Comparison of ENCODE assay signal across 10 cellular contexts in the genomic region with DNA sequence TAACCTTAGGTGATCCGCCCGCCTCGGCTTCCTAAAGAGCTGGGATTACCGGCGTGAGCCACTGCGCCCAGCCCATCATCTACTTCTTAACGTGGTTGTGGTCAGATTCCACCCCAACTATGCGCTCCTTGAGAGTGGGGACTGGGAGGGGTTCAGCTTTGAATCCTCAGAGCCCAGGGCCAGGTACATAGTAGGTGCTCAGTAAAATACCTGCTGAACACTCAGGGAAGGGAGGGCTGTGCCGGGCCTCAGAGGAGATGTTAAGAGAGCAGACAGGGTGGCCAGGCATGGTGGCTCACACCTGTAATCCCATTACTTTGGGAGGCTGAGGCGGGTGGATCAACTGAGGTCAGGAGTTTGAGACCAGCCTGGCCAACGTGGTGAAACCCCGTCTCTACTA. TPM values are rescaled to one million over a fixed set of nuclear protein-coding genes. Genes with fewer than 3 reads are reported as not detected.
A peak's percentile ranks its signal among the peaks of the same experiment; 100 is the strongest.
DNase-seq lines count a peak whose midpoint lies in the region; ATAC-seq and TF ChIP-seq lines count a peak whose summit lies in the region.
"Had no signal": no experiment of that assay in that cellular context is flagged by ENCODE, and none has a peak within 500 bp of the region (broad histone marks: within the 10 kb centered on the region; RNA-seq: fewer than 3 reads in every experiment).

No MANE protein-coding gene starts in this region.

- H2BK12ac ChIP-seq in neuronal stem cell (ENCODE audit: low read length) = no peak overlapping the region

- H3K27me3 Mint-ChIP-seq in stimulated activated naive CD8-positive, alpha-beta T cell treated with anti-CD3 and anti-CD28 coated beads, Interleukin-15, Interleukin-2, amounts not matched to agents 100 ng/mL and 50 ng/mL, for 24 hours = no peaks in the 10 kb centered on the region
- H3K27me3 Mint-ChIP-seq in brain (no peaks in the 10 kb centered on the region), nephron (ENCODE audit: low read depth) (no peaks in the 10 kb centered on the region)

- H3K27ac ChIP-seq in neuronal stem cell (replicated peaks; ENCODE audit: low read length) = no peak overlapping the region

- no peak for ATAC-seq in stimulated activated naive CD8-positive, alpha-beta T cell treated with anti-CD3 and anti-CD28 coated beads, Interleukin-15, Interleukin-2, amounts not matched to agents 100 U/mL and 50 U/mL, for 24 hours

- H3K4me1 Mint-ChIP-seq in stimulated activated naive CD8-positive, alpha-beta T cell treated with anti-CD3 and anti-CD28 coated beads, Interleukin-15, Interleukin-2, amounts not matched to agents 100 ng/mL and 50 ng/mL, for 24 hours (ENCODE audit: low read depth) = peaks cover 71% of the 10 kb centered on the region
- H3K4me1 Mint-ChIP-seq in brain (peaks cover 25% of the 10 kb centered on the region), nephron (peaks cover 22% of the 10 kb centered on the region)

- no peaks in the 10 kb centered on the region for H3K9me3 Mint-ChIP-seq in stimulated activated naive CD8-positive, alpha-beta T cell treated with anti-CD3 and anti-CD28 coated beads, Interleukin-15, Interleukin-2, amounts not matched to agents 100 ng/mL and 50 ng/mL, for 24 hours
- H3K9me3 Mint-ChIP-seq in brain (no peaks in the 10 kb centered on the region), nephron (no peaks in the 10 kb centered on the region)

- no CpG with 5 or more reads among the region's 12 CpGs for WGBS in neuronal stem cell (ENCODE audit: extremely low coverage in 2 of 2, insufficient read length in 2 of 2, insufficient replicate concordance in 1 of 2), 2 donors

- H4K8ac ChIP-seq in neuronal stem cell (ENCODE audit: low read depth, low read length) = no peak overlapping the region

- H3K36me3 ChIP-seq in neuronal stem cell (replicated peaks in 1 of 2; ENCODE audit: control insufficient read depth in 2 of 2, insufficient read depth in 2 of 2, low read length in 2 of 2) = peaks cover 0 to 4% of the 10 kb centered on the region in 2 donors
- H3K36me3 ChIP-seq: HAP-1 had no signal

- no peak overlapping the region for H2BK15ac ChIP-seq in neuronal stem cell (ENCODE audit: low read length)

- no peak for DNase-seq in stimulated activated naive CD8-positive, alpha-beta T cell treated with anti-CD3 and anti-CD28 coated beads, Interleukin-15, Interleukin-2, amounts not matched to agents 100 U/mL and 50 U/mL, for 24 hours
- DNase-seq in SW 1271 (lab: John Stamatoyannopoulos, UW) (no peak), neuronal stem cell (ENCODE audit: low spot score) (no peak), posterior vena cava (ENCODE audit: low spot score) (no peak), H4 (ENCODE audit: low spot score) (no peak)
- DNase-seq: Caco-2 had no signal

- H3K36me3 Mint-ChIP-seq in stimulated activated naive CD8-positive, alpha-beta T cell treated with anti-CD3 and anti-CD28 coated beads, Interleukin-15, Interleukin-2, amounts not matched to agents 100 ng/mL and 50 ng/mL, for 24 hours (ENCODE audit: low read depth) = peaks cover 7% of the 10 kb centered on the region
- H3K36me3 Mint-ChIP-seq in brain (no peaks in the 10 kb centered on the region), nephron (ENCODE audit: low read depth) (peaks cover 3% of the 10 kb centered on the region)

- H3K9ac ChIP-seq in neuronal stem cell (ENCODE audit: low read depth, low read length, poor library complexity) = no peak overlapping the region

- no peaks in the 10 kb centered on the region for H3K27me3 ChIP-seq in neuronal stem cell (ENCODE audit: control insufficient read depth in 3 of 3, insufficient read depth in 3 of 3, low read depth in 1 of 3, low read length in 3 of 3)

- H3K14ac ChIP-seq in neuronal stem cell (ENCODE audit: low read length) = no peak overlapping the region

- no peak overlapping the region for H2BK120ac ChIP-seq in neuronal stem cell (ENCODE audit: low read depth, low read length)

- H3K79me1 ChIP-seq in neuronal stem cell (ENCODE audit: low read depth, low read length) = peaks cover 3% of the 10 kb centered on the region

- no peak overlapping the region for H4K91ac ChIP-seq in neuronal stem cell (ENCODE audit: low read depth, low read length, poor library complexity)

- no peak overlapping the region for H3K4ac ChIP-seq in neuronal stem cell (ENCODE audit: low read length)

- H3K18ac ChIP-seq in neuronal stem cell (ENCODE audit: low read length) = no peak overlapping the region

- peaks cover 11 to 12% of the 10 kb centered on the region in 2 donors for H3K4me1 ChIP-seq in neuronal stem cell (ENCODE audit: control insufficient read depth in 2 of 2, insufficient read depth in 1 of 2, low read depth in 1 of 2, low read length in 2 of 2)

- intact Hi-C loops in posterior vena cava (cut with DNase I) = no loop called here

- no peak overlapping the region for H2AFZ ChIP-seq in neuronal stem cell (ENCODE audit: low read length)

- H3K4me3 Mint-ChIP-seq in stimulated activated naive CD8-positive, alpha-beta T cell treated with anti-CD3 and anti-CD28 coated beads, Interleukin-15, Interleukin-2, amounts not matched to agents 100 ng/mL and 50 ng/mL, for 24 hours = peak overlapping the region; percentile 37
- H3K4me3 Mint-ChIP-seq in brain (no peak overlapping the region), nephron (peak overlapping the region in 1 of 3 experiments; percentile 21)

- H3K27ac Mint-ChIP-seq in stimulated activated naive CD8-positive, alpha-beta T cell treated with anti-CD3 and anti-CD28 coated beads, Interleukin-15, Interleukin-2, amounts not matched to agents 100 ng/mL and 50 ng/mL, for 24 hours = peak overlapping the region; percentile 75
- H3K27ac Mint-ChIP-seq in brain (peak overlapping the region in 3 of 5 experiments; percentile 51 to 97 (median 93)), nephron (peak overlapping the region; percentile 93 to 100 (median 99))

- H3K4me3 ChIP-seq in neuronal stem cell (ENCODE audit: low read length in 2 of 2) = no peak overlapping the region

- H3K23ac ChIP-seq in neuronal stem cell (ENCODE audit: low read depth, low read length, poor library complexity) = no peak overlapping the region

- no peak overlapping the region for H3K4me2 ChIP-seq in neuronal stem cell (ENCODE audit: insufficient read depth, low read length, poor library complexity, severe bottlenecking)

- no peaks in the 10 kb centered on the region for H3K9me3 ChIP-seq in neuronal stem cell (replicated peaks in 1 of 2; ENCODE audit: control insufficient read depth in 2 of 2, insufficient read depth in 1 of 2, low read depth in 1 of 2, low read length in 2 of 2)
- H3K9me3 ChIP-seq: Caco-2, HAP-1 had no signal

- no peak overlapping the region for H2AK5ac ChIP-seq in neuronal stem cell (ENCODE audit: low read depth, low read length)

- no peak for TF ChIP-seq CTCF in brain (conservative IDR thresholded peaks at IDR 0.05)
- TF ChIP-seq CTCF in nephron (IDR thresholded peaks at IDR 0.05; ENCODE audit: unreplicated experiment in 3 of 3) = no peak

- H2BK5ac ChIP-seq in neuronal stem cell (ENCODE audit: low read length) = no peak overlapping the region

RNA-seq across cellular contexts. Expression of gene LGALS1, which starts 1.2 kb away (rescaled TPM):
- polyA plus RNA-seq in brain (ENCODE audit: insufficient read depth, low read depth, low replicate concordance) = 304 TPM
- polyA plus RNA-seq in neuronal stem cell (2013, experiment 1 of 2) = 41.9 TPM
- 44.2 TPM for polyA plus RNA-seq in neuronal stem cell (2013, experiment 2 of 2)
- 1,000 to 10,000 TPM; 1,140 to 1,213 TPM for total RNA-seq in posterior vena cava
- total RNA-seq in H4 (2014; rRNA removed; shearing (Covaris generic)) = 1,239 and 1,549 TPM in 2 replicates

RNA-seq across cellular contexts. Expression of gene NOL12, which starts 11.9 kb away (rescaled TPM):
- polyA plus RNA-seq in brain (ENCODE audit: insufficient read depth, low read depth, low replicate concordance) = 27.5 TPM
- 22.6 TPM for polyA plus RNA-seq in neuronal stem cell (2013, experiment 1 of 2)
- 19.5 TPM for polyA plus RNA-seq in neuronal stem cell (2013, experiment 2 of 2)
- 10 to 100 TPM; 12.0 to 13.8 TPM for total RNA-seq in posterior vena cava
- total RNA-seq in H4 (2014; rRNA removed; shearing (Covaris generic)) = 25.7 and 27.3 TPM in 2 replicates

RNA-seq across cellular contexts. Expression of gene PDXP, which starts 15.7 kb away (rescaled TPM):
- 192 TPM for polyA plus RNA-seq in brain (ENCODE audit: insufficient read depth, low read depth, low replicate concordance)
- polyA plus RNA-seq in neuronal stem cell (2013, experiment 1 of 2) = 46.4 TPM
- polyA plus RNA-seq in neuronal stem cell (2013, experiment 2 of 2) = 44.0 TPM
- 1 to 10 TPM; 5.0 to 5.4 TPM for total RNA-seq in posterior vena cava
- total RNA-seq in H4 (2014; rRNA removed; shearing (Covaris generic)) = 9.0 and 9.3 TPM in 2 replicates

RNA-seq across cellular contexts. Expression of gene TRIOBP, which starts 22.6 kb away (rescaled TPM):
- polyA plus RNA-seq in brain (ENCODE audit: insufficient read depth, low read depth, low replicate concordance) = 18.3 TPM
- 17.8 TPM for polyA plus RNA-seq in neuronal stem cell (2013, experiment 1 of 2)
- polyA plus RNA-seq in neuronal stem cell (2013, experiment 2 of 2) = 17.3 TPM
- total RNA-seq in posterior vena cava = 10 to 100 TPM; 93.8 to 95.8 TPM
- total RNA-seq in H4 (2014; rRNA removed; shearing (Covaris generic)) = 18.3 and 21.9 TPM in 2 replicates

RNA-seq across cellular contexts. Expression of gene SH3BP1, which starts 34.8 kb away (rescaled TPM):
- 7.6 TPM for polyA plus RNA-seq in brain (ENCODE audit: insufficient read depth, low read depth, low replicate concordance)
- polyA plus RNA-seq in neuronal stem cell (2013, experiment 1 of 2) = 14.6 TPM
- 14.3 TPM for polyA plus RNA-seq in neuronal stem cell (2013, experiment 2 of 2)
- 1 to 10 TPM; 7.2 to 7.4 TPM for total RNA-seq in posterior vena cava
- 6.9 and 14.7 TPM in 2 replicates for total RNA-seq in H4 (2014; rRNA removed; shearing (Covaris generic))
